1 cellular context compared by ENCODE assay signal in the genomic region with DNA sequence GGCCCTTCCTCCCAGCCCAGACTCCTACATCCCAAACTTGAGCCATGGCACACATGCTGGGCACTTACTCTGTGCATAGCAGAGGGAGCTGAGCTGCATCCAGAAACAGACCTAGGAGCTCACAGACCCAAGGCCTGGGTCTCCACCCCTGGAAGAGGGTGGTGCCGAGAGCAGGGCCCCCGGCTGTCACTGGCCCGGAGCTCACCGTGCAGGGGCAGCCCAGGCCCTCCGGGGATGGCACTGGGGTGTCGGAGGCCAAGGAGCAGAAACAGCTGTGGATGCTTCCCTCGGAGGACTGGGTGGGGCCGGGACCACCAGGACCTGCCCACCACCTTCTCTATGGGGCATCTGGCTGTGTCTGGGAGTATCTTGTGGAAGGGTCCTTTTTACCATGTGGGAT.
TF ChIP-seq lines count a peak whose summit lies in the region.

No MANE protein-coding gene starts in this region.

TF ChIP-seq in GM12878, 131 proteins besides CTCF, POLR2A, EP300 and RAD21:
- TF ChIP-seq RELA (IDR thresholded peaks at IDR 0.05; ENCODE audit: borderline replicate concordance, partially characterized antibody) (no peak), CBFB (IDR thresholded peaks at IDR 0.05; ENCODE audit: low read depth) (no peak), JUND (IDR thresholded peaks at IDR 0.05; ENCODE audit: low read depth, low read length) (no peak), ZZZ3 (IDR thresholded peaks at IDR 0.05; ENCODE audit: control insufficient read depth, insufficient read length, low read depth) (no peak), NFYA (IDR thresholded peaks at IDR 0.05; ENCODE audit: borderline replicate concordance, low read depth, low read length) (no peak), ESRRA (IDR thresholded peaks at IDR 0.05; ENCODE audit: low read length) (no peak), ZNF274 (IDR thresholded peaks at IDR 0.05; ENCODE audit: insufficient read depth, insufficient read length) (no peak), SMARCA5 (IDR thresholded peaks at IDR 0.05) (no peak), POU2F2 (IDR thresholded peaks at IDR 0.05; ENCODE audit: borderline replicate concordance, low read depth, low read length) (no peak), NFIC (IDR thresholded peaks at IDR 0.05; ENCODE audit: low read depth, low read length) (no peak), POLR2AphosphoS2 (IDR thresholded peaks at IDR 0.05; ENCODE audit: low read depth, low read length) (no peak)
- TF ChIP-seq, protein P1, sequence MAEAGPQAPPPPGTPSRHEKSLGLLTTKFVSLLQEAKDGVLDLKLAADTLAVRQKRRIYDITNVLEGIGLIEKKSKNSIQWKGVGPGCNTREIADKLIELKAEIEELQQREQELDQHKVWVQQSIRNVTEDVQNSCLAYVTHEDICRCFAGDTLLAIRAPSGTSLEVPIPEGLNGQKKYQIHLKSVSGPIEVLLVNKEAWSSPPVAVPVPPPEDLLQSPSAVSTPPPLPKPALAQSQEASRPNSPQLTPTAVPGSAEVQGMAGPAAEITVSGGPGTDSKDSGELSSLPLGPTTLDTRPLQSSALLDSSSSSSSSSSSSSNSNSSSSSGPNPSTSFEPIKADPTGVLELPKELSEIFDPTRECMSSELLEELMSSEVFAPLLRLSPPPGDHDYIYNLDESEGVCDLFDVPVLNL (IDR thresholded peaks at IDR 0.05; ENCODE audit: low read depth, low read length), result no peak
- TF ChIP-seq, protein P2, sequence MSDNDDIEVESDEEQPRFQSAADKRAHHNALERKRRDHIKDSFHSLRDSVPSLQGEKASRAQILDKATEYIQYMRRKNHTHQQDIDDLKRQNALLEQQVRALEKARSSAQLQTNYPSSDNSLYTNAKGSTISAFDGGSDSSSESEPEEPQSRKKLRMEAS (IDR thresholded peaks at IDR 0.05; ENCODE audit: low read depth, low read length), result no peak
- TF ChIP-seq, protein P3, sequence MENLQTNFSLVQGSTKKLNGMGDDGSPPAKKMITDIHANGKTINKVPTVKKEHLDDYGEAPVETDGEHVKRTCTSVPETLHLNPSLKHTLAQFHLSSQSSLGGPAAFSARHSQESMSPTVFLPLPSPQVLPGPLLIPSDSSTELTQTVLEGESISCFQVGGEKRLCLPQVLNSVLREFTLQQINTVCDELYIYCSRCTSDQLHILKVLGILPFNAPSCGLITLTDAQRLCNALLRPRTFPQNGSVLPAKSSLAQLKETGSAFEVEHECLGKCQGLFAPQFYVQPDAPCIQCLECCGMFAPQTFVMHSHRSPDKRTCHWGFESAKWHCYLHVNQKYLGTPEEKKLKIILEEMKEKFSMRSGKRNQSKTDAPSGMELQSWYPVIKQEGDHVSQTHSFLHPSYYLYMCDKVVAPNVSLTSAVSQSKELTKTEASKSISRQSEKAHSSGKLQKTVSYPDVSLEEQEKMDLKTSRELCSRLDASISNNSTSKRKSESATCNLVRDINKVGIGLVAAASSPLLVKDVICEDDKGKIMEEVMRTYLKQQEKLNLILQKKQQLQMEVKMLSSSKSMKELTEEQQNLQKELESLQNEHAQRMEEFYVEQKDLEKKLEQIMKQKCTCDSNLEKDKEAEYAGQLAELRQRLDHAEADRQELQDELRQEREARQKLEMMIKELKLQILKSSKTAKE (IDR thresholded peaks at IDR 0.05; ENCODE audit: low read depth, poor library complexity, severe bottlenecking), result no peak
- TF ChIP-seq, protein P4, sequence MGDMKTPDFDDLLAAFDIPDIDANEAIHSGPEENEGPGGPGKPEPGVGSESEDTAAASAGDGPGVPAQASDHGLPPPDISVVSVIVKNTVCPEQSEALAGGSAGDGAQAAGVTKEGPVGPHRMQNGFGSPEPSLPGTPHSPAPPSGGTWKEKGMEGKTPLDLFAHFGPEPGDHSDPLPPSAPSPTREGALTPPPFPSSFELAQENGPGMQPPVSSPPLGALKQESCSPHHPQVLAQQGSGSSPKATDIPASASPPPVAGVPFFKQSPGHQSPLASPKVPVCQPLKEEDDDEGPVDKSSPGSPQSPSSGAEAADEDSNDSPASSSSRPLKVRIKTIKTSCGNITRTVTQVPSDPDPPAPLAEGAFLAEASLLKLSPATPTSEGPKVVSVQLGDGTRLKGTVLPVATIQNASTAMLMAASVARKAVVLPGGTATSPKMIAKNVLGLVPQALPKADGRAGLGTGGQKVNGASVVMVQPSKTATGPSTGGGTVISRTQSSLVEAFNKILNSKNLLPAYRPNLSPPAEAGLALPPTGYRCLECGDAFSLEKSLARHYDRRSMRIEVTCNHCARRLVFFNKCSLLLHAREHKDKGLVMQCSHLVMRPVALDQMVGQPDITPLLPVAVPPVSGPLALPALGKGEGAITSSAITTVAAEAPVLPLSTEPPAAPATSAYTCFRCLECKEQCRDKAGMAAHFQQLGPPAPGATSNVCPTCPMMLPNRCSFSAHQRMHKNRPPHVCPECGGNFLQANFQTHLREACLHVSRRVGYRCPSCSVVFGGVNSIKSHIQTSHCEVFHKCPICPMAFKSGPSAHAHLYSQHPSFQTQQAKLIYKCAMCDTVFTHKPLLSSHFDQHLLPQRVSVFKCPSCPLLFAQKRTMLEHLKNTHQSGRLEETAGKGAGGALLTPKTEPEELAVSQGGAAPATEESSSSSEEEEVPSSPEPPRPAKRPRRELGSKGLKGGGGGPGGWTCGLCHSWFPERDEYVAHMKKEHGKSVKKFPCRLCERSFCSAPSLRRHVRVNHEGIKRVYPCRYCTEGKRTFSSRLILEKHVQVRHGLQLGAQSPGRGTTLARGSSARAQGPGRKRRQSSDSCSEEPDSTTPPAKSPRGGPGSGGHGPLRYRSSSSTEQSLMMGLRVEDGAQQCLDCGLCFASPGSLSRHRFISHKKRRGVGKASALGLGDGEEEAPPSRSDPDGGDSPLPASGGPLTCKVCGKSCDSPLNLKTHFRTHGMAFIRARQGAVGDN (IDR thresholded peaks at IDR 0.05), result no peak
